Comparison of ENCODE assay signal across 9 cellular contexts in genomic region chr12:5506821-5507231, GRCh38.
"Had no signal": no experiment of that assay in that cellular context is flagged by ENCODE, and none has a peak within 500 bp of the region (broad histone marks: within the 10 kb centered on the region; RNA-seq: fewer than 3 reads in every experiment).

No MANE protein-coding gene starts in this region.

- H3K27ac ChIP-seq: skin epidermis had no signal

- H3K4me3 ChIP-seq: skin epidermis had no signal

- ATAC-seq: esophagus mucosa, left colon had no signal

- DNase-seq: activated effector memory CD4-positive, alpha-beta T cell treated with anti-CD3 and anti-CD28 coated beads, Interleukin-2, amount 50 U/mL, for 16 hours; activated T-cell treated with anti-CD3 and anti-CD28 coated beads, Interleukin-2, amount 50 U/mL, for 24 hours; amygdala; dermis blood vessel endothelial cell; immature natural killer cell; left colon; T-helper 2 cell had no signal
